Comparison of ENCODE assay signal across 25 cellular contexts in genomic region chr2:215535726-215536125, GRCh38.
DNase-seq lines count a peak whose midpoint lies in the region; ATAC-seq, FAIRE-seq and TF ChIP-seq lines count a peak whose summit lies in the region.
"Had no signal": no experiment of that assay in that cellular context is flagged by ENCODE, and none has a peak within 500 bp of the region (broad histone marks: within the 10 kb centered on the region; RNA-seq: fewer than 3 reads in every experiment).

No MANE protein-coding gene starts in this region.

- peak; percentile 29 for DNase-seq in AG20443 (ENCODE audit: low spot score)
- DNase-seq in NCI-H460 (ENCODE audit: extremely low read depth, low read depth), result peak; percentile 72
- DNase-seq in bronchial epithelial cell (ENCODE audit: low read depth), result peak; percentile 8
- DNase-seq in left lung, result no peak
- no peak for DNase-seq in Kasumi-1 (lab: John Stamatoyannopoulos, UW)
- no peak for DNase-seq in NCI-H187 (lab: John Stamatoyannopoulos, UW)
- DNase-seq in RCC 7860 (ENCODE audit: low spot score), result no peak
- no peak for DNase-seq in CD8-positive, alpha-beta memory T cell
- DNase-seq: activated CD4-positive, CD25-positive, alpha-beta regulatory T cell; activated CD8-positive, alpha-beta memory T cell treated with anti-CD3 and anti-CD28 coated beads, Interleukin-2, amount 10 ng/mL, durations not matched to agents 7 days and 5 days; activated gamma-delta T cell; body of pancreas; DMS153; foreskin melanocyte; GOT3; KBM-7; mesendoderm; NCI-H1694; NCI-H524; small intestine; stimulated activated naive CD4-positive, alpha-beta T cell; T-helper 17 cell had no signal

- H3K9me3 ChIP-seq in left lung, result peaks cover 0 to 11% of the 10 kb centered on the region in 2 donors
- H3K9me3 ChIP-seq in CD8-positive, alpha-beta memory T cell (ENCODE audit: low read length), result no peaks in the 10 kb centered on the region
- H3K9me3 ChIP-seq: body of pancreas, neutrophil had no signal

- no peaks in the 10 kb centered on the region for H3K4me1 Mint-ChIP-seq in CD8-positive, alpha-beta memory T cell
- H3K4me1 Mint-ChIP-seq: activated CD8-positive, alpha-beta memory T cell treated with anti-CD3 and anti-CD28 coated beads, Interleukin-2, amount 10 ng/mL, durations not matched to agents 7 days and 5 days; B cell; T-helper 17 cell had no signal

- peaks cover 0 to 12% (median 4%) of the 10 kb centered on the region in 5 donors for H3K9me3 Mint-ChIP-seq in CD8-positive, alpha-beta memory T cell

- peak; percentile 57 for ATAC-seq in left lung
- ATAC-seq: activated CD8-positive, alpha-beta memory T cell treated with anti-CD3 and anti-CD28 coated beads, Interleukin-2, amount 10 ng/mL, durations not matched to agents 7 days and 5 days; body of pancreas; T-helper 17 cell had no signal

- no peak overlapping the region for H3K4me3 Mint-ChIP-seq in CD8-positive, alpha-beta memory T cell
- H3K4me3 Mint-ChIP-seq: activated CD8-positive, alpha-beta memory T cell treated with anti-CD3 and anti-CD28 coated beads, Interleukin-2, amount 10 ng/mL, durations not matched to agents 7 days and 5 days; B cell; T-helper 17 cell had no signal

- intact Hi-C loops in left lung (cut with DNase I), result no loop called here

- POLR2A ChIA-PET in CD8-positive, alpha-beta memory T cell (lab: Charles Lee), result no interaction called here

- TF ChIP-seq CTCF in bronchial epithelial cell (IDR thresholded peaks at IDR 0.05; ENCODE audit: insufficient read depth, low read length, severe bottlenecking) (no peak), left lung (IDR thresholded peaks at IDR 0.05) (no peak)

- H3K4me3 ChIP-seq in bronchial epithelial cell (ENCODE audit: low read depth, low read length) (no peak overlapping the region), left lung (no peak overlapping the region)
- no peak overlapping the region for H3K4me3 ChIP-seq in CD8-positive, alpha-beta memory T cell (ENCODE audit: low read length)
- H3K4me3 ChIP-seq: body of pancreas had no signal

- H3K36me3 Mint-ChIP-seq in CD8-positive, alpha-beta memory T cell, result no peaks in the 10 kb centered on the region
- H3K36me3 Mint-ChIP-seq: activated CD8-positive, alpha-beta memory T cell treated with anti-CD3 and anti-CD28 coated beads, Interleukin-2, amount 10 ng/mL, durations not matched to agents 7 days and 5 days had no signal

- FAIRE-seq in bronchial epithelial cell (lab: Jason Lieb, UNC) (no peak), RCC 7860 (lab: Jason Lieb, UNC) (no peak)
- FAIRE-seq: small intestine had no signal

- no peak overlapping the region for H3K27ac ChIP-seq in left lung
- H3K27ac ChIP-seq in CD8-positive, alpha-beta memory T cell (ENCODE audit: low read depth, low read length), result no peak overlapping the region
- H3K27ac ChIP-seq: body of pancreas, neutrophil, RWPE1 had no signal

- no peaks in the 10 kb centered on the region for H3K36me3 ChIP-seq in bronchial epithelial cell (ENCODE audit: control insufficient read depth, insufficient read depth, low read length)
- H3K36me3 ChIP-seq in left lung, result no peaks in the 10 kb centered on the region
- no peaks in the 10 kb centered on the region for H3K36me3 ChIP-seq in CD8-positive, alpha-beta memory T cell (ENCODE audit: insufficient read depth, low read length)
- H3K36me3 ChIP-seq: neutrophil had no signal

- H3K27me3 Mint-ChIP-seq in CD8-positive, alpha-beta memory T cell, result no peaks in the 10 kb centered on the region
- H3K27me3 Mint-ChIP-seq: activated CD8-positive, alpha-beta memory T cell treated with anti-CD3 and anti-CD28 coated beads, Interleukin-2, amount 10 ng/mL, durations not matched to agents 7 days and 5 days; B cell; T-helper 17 cell had no signal

- H3K27ac Mint-ChIP-seq in CD8-positive, alpha-beta memory T cell, result no peak overlapping the region
- H3K27ac Mint-ChIP-seq: activated CD8-positive, alpha-beta memory T cell treated with anti-CD3 and anti-CD28 coated beads, Interleukin-2, amount 10 ng/mL, durations not matched to agents 7 days and 5 days; B cell; T-helper 17 cell had no signal

- CTCF ChIA-PET in CD8-positive, alpha-beta memory T cell (lab: Charles Lee), result no interaction called here

- peaks cover 0 to 3% of the 10 kb centered on the region in 2 donors for H3K4me1 ChIP-seq in left lung
- H3K4me1 ChIP-seq in CD8-positive, alpha-beta memory T cell (ENCODE audit: insufficient read depth, low read length), result no peaks in the 10 kb centered on the region
- H3K4me1 ChIP-seq: body of pancreas had no signal

- H3K27me3 ChIP-seq in bronchial epithelial cell (ENCODE audit: control insufficient read depth, insufficient read depth, low read length) (no peaks in the 10 kb centered on the region), left lung (no peaks in the 10 kb centered on the region)
- H3K27me3 ChIP-seq in CD8-positive, alpha-beta memory T cell (ENCODE audit: insufficient read depth, low read length, poor library complexity, severe bottlenecking), result no peaks in the 10 kb centered on the region
- H3K27me3 ChIP-seq: body of pancreas, neutrophil had no signal

Comparison
In these comparisons a context has a peak if more than half of its experiments do, and no peak if none do; other contexts are left out.
1. DNase-seq: peak in AG20443 (single experiment), NCI-H460 (single experiment) and bronchial epithelial cell (single experiment); none in left lung (0 of 2), Kasumi-1 (0 of 2), NCI-H187 (0 of 2), RCC 7860 (single experiment) and CD8-positive, alpha-beta memory T cell (0 of 5).